30 cellular contexts compared by ENCODE assay signal in the genomic region with DNA sequence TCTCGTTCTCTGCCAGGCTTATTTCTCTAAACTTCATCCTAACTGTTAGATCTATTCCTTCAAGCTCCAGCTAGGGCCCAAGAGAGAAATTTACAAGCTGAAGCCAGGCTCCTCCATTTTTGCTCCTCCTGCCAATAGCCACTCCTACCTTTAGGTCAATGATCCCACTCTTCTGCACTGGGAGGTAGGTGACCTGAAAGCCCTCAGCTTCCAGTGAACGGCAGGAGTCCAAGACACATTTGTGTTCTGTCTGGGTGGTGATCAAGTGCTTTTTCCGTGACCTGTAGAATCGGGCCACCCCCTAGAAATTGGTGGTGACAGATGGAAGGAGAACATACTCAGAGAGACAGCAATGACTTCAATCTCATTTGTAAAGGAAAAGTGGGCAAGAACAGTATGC.
"Had no signal": no experiment of that assay in that cellular context is flagged by ENCODE, and none has a peak within 500 bp of the region (broad histone marks: within the 10 kb centered on the region; RNA-seq: fewer than 3 reads in every experiment).

No MANE protein-coding gene starts in this region.

- H3K36me3 ChIP-seq: ovary had no signal

- ATAC-seq: heart right ventricle; left lung; mucosa of descending colon; natural killer cell treated with Interleukin-12 subunit alpha and Interleukin-12 subunit beta and Interleukin-15 and Interleukin-18, amount 100 ng/mL, for 72 hours; SK-N-SH treated with all-trans-retinoic acid at 6 μM for 48 hours; stimulated activated memory B cell treated with anti-CD40 and anti-IgM and Interleukin-4, amounts not matched to agents 10 μg/mL and 1 μg/mL and 100 μg/mL, for 72 hours had no signal

- H3K4me3 Mint-ChIP-seq: activated CD4-positive, alpha-beta memory T cell treated with anti-CD3 and anti-CD28 coated beads, Interleukin-2, amount 10 ng/mL, durations not matched to agents 7 days and 5 days; activated CD4-positive, alpha-beta T cell treated with anti-CD3 and anti-CD28 coated beads, Interleukin-2, amount 10 ng/mL, durations not matched to agents 24 days and 14 days; activated T-cell treated with anti-CD3 and anti-CD28 coated beads, Interleukin-2, amount 50 U/mL, for 24 hours; central memory CD8-positive, alpha-beta T cell; dendritic cell treated with granulocyte-macrophage colony-stimulating factor and Interleukin-4, amounts not matched to agents 40 ng/mL and 50 ng/mL, for 4 days; endodermal cell; natural killer cell treated with Interleukin-12 subunit alpha and Interleukin-12 subunit beta and Interleukin-15 and Interleukin-18, amount 100 ng/mL, for 72 hours; stimulated activated memory B cell treated with anti-CD40 and anti-IgM and Interleukin-4, amounts not matched to agents 10 μg/mL and 1 μg/mL and 100 μg/mL, for 72 hours had no signal

- H3K9me3 ChIP-seq: esophagus squamous epithelium, heart right ventricle, left lung, mucosa of descending colon, ovary, suprapubic skin, tibial artery had no signal

- H3K27ac ChIP-seq: esophagus squamous epithelium, heart right ventricle, left lung, ovary, suprapubic skin, tibial artery had no signal

- H3K27me3 Mint-ChIP-seq: activated CD4-positive, alpha-beta memory T cell treated with anti-CD3 and anti-CD28 coated beads, Interleukin-2, amount 10 ng/mL, durations not matched to agents 7 days and 5 days; activated CD4-positive, alpha-beta T cell treated with anti-CD3 and anti-CD28 coated beads, Interleukin-2, amount 10 ng/mL, durations not matched to agents 24 days and 14 days; activated T-cell treated with anti-CD3 and anti-CD28 coated beads, Interleukin-2, amount 50 U/mL, for 24 hours; central memory CD8-positive, alpha-beta T cell; dendritic cell treated with granulocyte-macrophage colony-stimulating factor and Interleukin-4, amounts not matched to agents 40 ng/mL and 50 ng/mL, for 4 days; natural killer cell treated with Interleukin-12 subunit alpha and Interleukin-12 subunit beta and Interleukin-15 and Interleukin-18, amount 100 ng/mL, for 72 hours; progenitor cell of endocrine pancreas; stimulated activated memory B cell treated with anti-CD40 and anti-IgM and Interleukin-4, amounts not matched to agents 10 μg/mL and 1 μg/mL and 100 μg/mL, for 72 hours had no signal

- H3K4me1 ChIP-seq: esophagus squamous epithelium, heart right ventricle, left lung, suprapubic skin, tibial artery had no signal

- H3K27ac Mint-ChIP-seq: activated CD4-positive, alpha-beta memory T cell treated with anti-CD3 and anti-CD28 coated beads, Interleukin-2, amount 10 ng/mL, durations not matched to agents 7 days and 5 days; activated CD4-positive, alpha-beta T cell treated with anti-CD3 and anti-CD28 coated beads, Interleukin-2, amount 10 ng/mL, durations not matched to agents 24 days and 14 days; dendritic cell treated with granulocyte-macrophage colony-stimulating factor and Interleukin-4, amounts not matched to agents 40 ng/mL and 50 ng/mL, for 4 days; endodermal cell; natural killer cell treated with Interleukin-12 subunit alpha and Interleukin-12 subunit beta and Interleukin-15 and Interleukin-18, amount 100 ng/mL, for 72 hours; progenitor cell of endocrine pancreas; stimulated activated memory B cell treated with anti-CD40 and anti-IgM and Interleukin-4, amounts not matched to agents 10 μg/mL and 1 μg/mL and 100 μg/mL, for 72 hours had no signal

- DNase-seq: activated CD4-positive, alpha-beta memory T cell treated with anti-CD3 and anti-CD28 coated beads, Interleukin-2, amount 10 ng/mL, durations not matched to agents 7 days and 5 days; activated CD4-positive, alpha-beta T cell treated with anti-CD3 and anti-CD28 coated beads, Interleukin-2, amount 10 ng/mL, durations not matched to agents 24 days and 14 days; activated CD4-positive, CD25-positive, alpha-beta regulatory T cell treated with anti-CD3 and anti-CD28 coated beads, Interleukin-2, amount 50 U/mL, for 72 hours; activated gamma-delta T cell; activated naive CD4-positive, alpha-beta T cell treated with anti-CD3 and anti-CD28 coated beads, Interleukin-2, amount 50 U/mL, for 16 hours; activated T-cell treated with anti-CD3 and anti-CD28 coated beads, Interleukin-2, amount 50 U/mL, for 24 hours; anterior cingulate cortex; endodermal cell; esophagus squamous epithelium; foreskin melanocyte; heart right ventricle; kidney glomerular epithelial cell; left lung; mesendoderm; mucosa of descending colon; ovary; stimulated activated CD4-positive, alpha-beta T cell treated with anti-CD3 and anti-CD28 coated beads, Interleukin-1b, Interleukin-23, amount 100 ng/mL, for 48 hours; stimulated activated CD4-positive, alpha-beta T cell treated with anti-CD3 and anti-CD28 coated beads, Interleukin-4, amount 100 ng/mL, for 4 hours; stimulated activated CD8-positive, alpha-beta memory T cell treated with anti-CD3 and anti-CD28 coated beads, Interleukin-4, amount 100 ng/mL, for 48 hours; T-helper 2 cell; tibial artery had no signal

- H3K27me3 ChIP-seq: esophagus squamous epithelium, heart right ventricle, left lung, ovary, suprapubic skin, tibial artery had no signal

- H3K4me3 ChIP-seq: esophagus squamous epithelium, heart right ventricle, left lung, lung, mucosa of descending colon, ovary, smooth muscle cell, suprapubic skin, tibial artery had no signal

- H3K4me1 Mint-ChIP-seq: endodermal cell; stimulated activated memory B cell treated with anti-CD40 and anti-IgM and Interleukin-4, amounts not matched to agents 10 μg/mL and 1 μg/mL and 100 μg/mL, for 72 hours had no signal

- H3K9me3 Mint-ChIP-seq: activated CD4-positive, alpha-beta memory T cell treated with anti-CD3 and anti-CD28 coated beads, Interleukin-2, amount 10 ng/mL, durations not matched to agents 7 days and 5 days; activated CD4-positive, alpha-beta T cell treated with anti-CD3 and anti-CD28 coated beads, Interleukin-2, amount 10 ng/mL, durations not matched to agents 24 days and 14 days; activated T-cell treated with anti-CD3 and anti-CD28 coated beads, Interleukin-2, amount 50 U/mL, for 24 hours; central memory CD8-positive, alpha-beta T cell; natural killer cell treated with Interleukin-12 subunit alpha and Interleukin-12 subunit beta and Interleukin-15 and Interleukin-18, amount 100 ng/mL, for 72 hours had no signal
